Comparison of ENCODE assay signal across 9 cellular contexts in genomic region chr21:33238565-33239255, GRCh38. TPM values are rescaled to one million over a fixed set of nuclear protein-coding genes. Genes with fewer than 3 reads are reported as not detected.
DNase-seq lines count a peak whose midpoint lies in the region; ATAC-seq and TF ChIP-seq lines count a peak whose summit lies in the region.
"Had no signal": no experiment of that assay in that cellular context is flagged by ENCODE, and none has a peak within 500 bp of the region (broad histone marks: within the 10 kb centered on the region; RNA-seq: fewer than 3 reads in every experiment).

No MANE protein-coding gene starts in this region.

- TF ChIP-seq POLR2A in prostate gland (IDR thresholded peaks at IDR 0.05) = no peak

- H3K27ac Mint-ChIP-seq in activated CD4-positive, alpha-beta T cell treated with anti-CD3 and anti-CD28 coated beads, Interleukin-2, amount 10 ng/mL, durations not matched to agents 7 days and 5 days = peak overlapping the region; percentile 75
- H3K27ac Mint-ChIP-seq in stimulated activated naive B cell treated with anti-CD40 and anti-IgM and Interleukin-4, amounts not matched to agents 10 μg/mL and 1 μg/mL and 100 μg/mL, for 72 hours = peak overlapping the region; percentile 92

- H3K36me3 ChIP-seq in OCI-LY1 (ENCODE audit: insufficient read depth, low read length) (peaks cover 79% of the 10 kb centered on the region), prostate gland (no peaks in the 10 kb centered on the region)
- H3K36me3 ChIP-seq: SJSA1 had no signal

- CTCF ChIA-PET in activated CD4-positive, alpha-beta T cell treated with anti-CD3 and anti-CD28 coated beads, Interleukin-2, amount 10 ng/mL, durations not matched to agents 7 days and 5 days (lab: Charles Lee) = interaction anchor here (0.9 to 1.3 kb wide), 4 partner anchors 9 to 123 kb away, joined by 3 to 6 read pairs (median 4); partner anchors contain the start of genes IFNAR1 and IFNAR2

- no peaks in the 10 kb centered on the region for H3K9me2 ChIP-seq in OCI-LY1 (ENCODE audit: low read depth, low read length)

- no peak overlapping the region for H2AFZ ChIP-seq in OCI-LY1 (ENCODE audit: low read length)

- 0 out of 2 replicates have a peak, but pooled peaks cover 2% of the 10 kb centered on the region for H3K9me3 ChIP-seq in OCI-LY1 (ENCODE audit: low read length)
- no peaks in the 10 kb centered on the region for H3K9me3 ChIP-seq in prostate gland
- H3K9me3 ChIP-seq: SJSA1 had no signal

- H3K27ac ChIP-seq in OCI-LY1 (ENCODE audit: low read depth, low read length, poor library complexity, severe bottlenecking) (peak overlapping the region; percentile 90), prostate gland (no peak overlapping the region), dorsolateral prefrontal cortex (no peak overlapping the region)
- H3K27ac ChIP-seq: SJSA1 had no signal

- H3K27me3 ChIP-seq in OCI-LY1 (ENCODE audit: insufficient read depth, low read length) = no peaks in the 10 kb centered on the region
- no peaks in the 10 kb centered on the region for H3K27me3 ChIP-seq in prostate gland (replicated peaks; ENCODE audit: insufficient read depth)
- no peaks in the 10 kb centered on the region for H3K27me3 ChIP-seq in dorsolateral prefrontal cortex
- H3K27me3 ChIP-seq: SJSA1 had no signal

- no peaks in the 10 kb centered on the region for H3K27me3 Mint-ChIP-seq in activated CD4-positive, alpha-beta T cell treated with anti-CD3 and anti-CD28 coated beads, Interleukin-2, amount 10 ng/mL, durations not matched to agents 7 days and 5 days
- no peaks in the 10 kb centered on the region for H3K27me3 Mint-ChIP-seq in stimulated activated naive B cell treated with anti-CD40 and anti-IgM and Interleukin-4, amounts not matched to agents 10 μg/mL and 1 μg/mL and 100 μg/mL, for 72 hours

- no peaks in the 10 kb centered on the region for H4K20me1 ChIP-seq in OCI-LY1 (ENCODE audit: insufficient read depth, low read length)

- H3F3A ChIP-seq in OCI-LY1 (ENCODE audit: insufficient read depth, low read length) = no peaks in the 10 kb centered on the region

- no peak for DNase-seq in activated CD4-positive, alpha-beta T cell treated with anti-CD3 and anti-CD28 coated beads, Interleukin-2, amount 10 ng/mL, durations not matched to agents 7 days and 5 days
- no peak for DNase-seq in activated CD4-positive, alpha-beta T cell treated with anti-CD3 and anti-CD28 coated beads for 4 hours
- DNase-seq in stimulated activated naive B cell treated with anti-CD40 and anti-IgM and Interleukin-4, amounts not matched to agents 10 μg/mL and 1 μg/mL and 100 μg/mL, for 72 hours = no peak
- no peak for DNase-seq in GM03348 (ENCODE audit: low spot score)
- no peak for DNase-seq in prostate gland (ENCODE audit: low spot score)
- no peak for DNase-seq in dorsolateral prefrontal cortex

- peaks cover 59% of the 10 kb centered on the region for H3K4me1 ChIP-seq in OCI-LY1 (ENCODE audit: insufficient read depth, low read length, severe bottlenecking)
- H3K4me1 ChIP-seq in prostate gland (replicated peaks) = no peaks in the 10 kb centered on the region

- ATAC-seq in HG02885 (IDR thresholded peaks at IDR 0.05; ENCODE audit: poor library complexity, unreplicated experiment) = peak; percentile 76
- peak; percentile 82 to 88 for ATAC-seq in stimulated activated naive B cell treated with anti-CD40 and anti-IgM and Interleukin-4, amounts not matched to agents 10 μg/mL and 1 μg/mL and 100 μg/mL, for 72 hours (replicated peaks)

- WGBS in prostate gland = 92% methylated on average over 7 of the region's 7 CpGs

- H3K4me3 ChIP-seq in OCI-LY1 (ENCODE audit: low read depth, low read length, poor library complexity, severe bottlenecking) (peak overlapping the region; percentile 29), prostate gland (no peak overlapping the region), dorsolateral prefrontal cortex (no peak overlapping the region)
- H3K4me3 ChIP-seq: SJSA1 had no signal

- TF ChIP-seq CTCF in OCI-LY1 (IDR thresholded peaks at IDR 0.05; ENCODE audit: low read length) (no peak), prostate gland (IDR thresholded peaks at IDR 0.05) (no peak), dorsolateral prefrontal cortex (IDR thresholded peaks at IDR 0.05 in 54 of 56, conservative IDR thresholded peaks at IDR 0.05 in 2 of 56; ENCODE audit: low read depth in 1 of 56, partially characterized antibody in 56 of 56) (no peak)

- H3K9me3 Mint-ChIP-seq in activated CD4-positive, alpha-beta T cell treated with anti-CD3 and anti-CD28 coated beads, Interleukin-2, amount 10 ng/mL, durations not matched to agents 7 days and 5 days = no peaks in the 10 kb centered on the region
- no peaks in the 10 kb centered on the region for H3K9me3 Mint-ChIP-seq in stimulated activated naive B cell treated with anti-CD40 and anti-IgM and Interleukin-4, amounts not matched to agents 10 μg/mL and 1 μg/mL and 100 μg/mL, for 72 hours

- peaks cover 61% of the 10 kb centered on the region for H3K79me2 ChIP-seq in OCI-LY1 (ENCODE audit: insufficient read depth, low read length)

- H3K4me1 Mint-ChIP-seq in activated CD4-positive, alpha-beta T cell treated with anti-CD3 and anti-CD28 coated beads, Interleukin-2, amount 10 ng/mL, durations not matched to agents 7 days and 5 days = peaks cover 76% of the 10 kb centered on the region
- H3K4me1 Mint-ChIP-seq in stimulated activated naive B cell treated with anti-CD40 and anti-IgM and Interleukin-4, amounts not matched to agents 10 μg/mL and 1 μg/mL and 100 μg/mL, for 72 hours = peaks cover 40 to 70% of the 10 kb centered on the region in 2 donors

- POLR2A ChIA-PET in activated CD4-positive, alpha-beta T cell treated with anti-CD3 and anti-CD28 coated beads, Interleukin-2, amount 10 ng/mL, durations not matched to agents 7 days and 5 days (lab: Charles Lee) = interaction anchor here (0.6 to 0.7 kb wide), 2 partner anchors 39 to 232 kb away, joined by 3 to 5 read pairs; no protein-coding TSS in a partner anchor

- H3K4me2 ChIP-seq in OCI-LY1 (ENCODE audit: low read length) = peak overlapping the region; percentile 53

- peaks cover 62% of the 10 kb centered on the region for H3K36me3 Mint-ChIP-seq in activated CD4-positive, alpha-beta T cell treated with anti-CD3 and anti-CD28 coated beads, Interleukin-2, amount 10 ng/mL, durations not matched to agents 7 days and 5 days (ENCODE audit: low read depth)
- peaks cover 32 to 38% of the 10 kb centered on the region in 2 donors for H3K36me3 Mint-ChIP-seq in stimulated activated naive B cell treated with anti-CD40 and anti-IgM and Interleukin-4, amounts not matched to agents 10 μg/mL and 1 μg/mL and 100 μg/mL, for 72 hours

- peak overlapping the region; percentile 50 for H3K9ac ChIP-seq in OCI-LY1 (ENCODE audit: low read length)

- intact Hi-C loops in prostate gland (cut with DNase I) = no loop called here
- intact Hi-C loops in dorsolateral prefrontal cortex (cut with DNase I) = no loop called here

- peak overlapping the region; percentile 46 for H3K4me3 Mint-ChIP-seq in activated CD4-positive, alpha-beta T cell treated with anti-CD3 and anti-CD28 coated beads, Interleukin-2, amount 10 ng/mL, durations not matched to agents 7 days and 5 days
- peak overlapping the region; percentile 70 to 75 for H3K4me3 Mint-ChIP-seq in stimulated activated naive B cell treated with anti-CD40 and anti-IgM and Interleukin-4, amounts not matched to agents 10 μg/mL and 1 μg/mL and 100 μg/mL, for 72 hours

RNA-seq across cellular contexts. Expression of gene IFNAR2, which starts 9.0 kb away (rescaled TPM):
- 10 to 100 TPM; 55.5 to 64.4 TPM for total RNA-seq in activated CD4-positive, alpha-beta T cell treated with anti-CD3 and anti-CD28 coated beads, Interleukin-2, amount 10 ng/mL, durations not matched to agents 7 days and 5 days
- total RNA-seq in prostate gland = 1 to 10 TPM; 5.7 to 7.0 TPM
- total RNA-seq in dorsolateral prefrontal cortex = 10 to 100 TPM; 14.8 to 40.5 (median 23.4) TPM

RNA-seq across cellular contexts. Expression of gene IL10RB, which starts 27.5 kb away (rescaled TPM):
- total RNA-seq in activated CD4-positive, alpha-beta T cell treated with anti-CD3 and anti-CD28 coated beads, Interleukin-2, amount 10 ng/mL, durations not matched to agents 7 days and 5 days = 10 to 100 TPM; 41.0 to 42.9 TPM
- 10 to 100 TPM; 29.3 to 30.8 TPM for total RNA-seq in prostate gland
- 10 to 100 TPM in 71 of 120 experiments, 1 to 10 TPM in 49; 5.8 to 19.1 (median 10.6) TPM for total RNA-seq in dorsolateral prefrontal cortex
